22 cellular contexts compared by ENCODE assay signal in genomic region chr1:225845097-225845496, GRCh38. TPM values are rescaled to one million over a fixed set of nuclear protein-coding genes. Genes with fewer than 3 reads are reported as not detected.
DNase-seq lines count a peak whose midpoint lies in the region; ATAC-seq and TF ChIP-seq lines count a peak whose summit lies in the region.
"Had no signal": no experiment of that assay in that cellular context is flagged by ENCODE, and none has a peak within 500 bp of the region (broad histone marks: within the 10 kb centered on the region; RNA-seq: fewer than 3 reads in every experiment).

No MANE protein-coding gene starts in this region.

- peak overlapping the region; percentile 38; the same call in 1 of the 2 replicates for H3K4me2 ChIP-seq in GM23338
- H3K4me2 ChIP-seq: BLaER1 treated with 17β-estradiol and CSF1 and Interleukin-3, amounts not matched to agents 10 nM and 100 nM had no signal

- no peak overlapping the region for H3K4me3 Mint-ChIP-seq in GM23338
- no peak overlapping the region for H3K4me3 Mint-ChIP-seq in nephron
- H3K4me3 Mint-ChIP-seq: activated naive CD4-positive, alpha-beta T cell treated with anti-CD3 and anti-CD28 coated beads for 36 hours; activated T-helper 1 cell treated with anti-CD3 and anti-CD28 coated beads, Interleukin-12 subunit alpha, Interleukin-12 subunit beta, Interleukin-2, Interleukin-4 antibody, amounts not matched to agents 30 ng/mL and 10 ng/mL and 1 ng/mL, durations not matched to agents 14 hours and 24 hours and 36 hours; central memory CD8-positive, alpha-beta T cell; stimulated activated memory B cell treated with anti-CD40 and anti-IgM and Interleukin-4, amounts not matched to agents 10 μg/mL and 1 μg/mL and 100 μg/mL, for 72 hours had no signal

- peaks cover 1% of the 10 kb centered on the region for H3K9me3 Mint-ChIP-seq in GM23338
- H3K9me3 Mint-ChIP-seq in nephron: no peaks in the 10 kb centered on the region
- H3K9me3 Mint-ChIP-seq: activated naive CD4-positive, alpha-beta T cell treated with anti-CD3 and anti-CD28 coated beads for 36 hours; activated T-helper 1 cell treated with anti-CD3 and anti-CD28 coated beads, Interleukin-12 subunit alpha, Interleukin-12 subunit beta, Interleukin-2, Interleukin-4 antibody, amounts not matched to agents 30 ng/mL and 10 ng/mL and 1 ng/mL, durations not matched to agents 14 hours and 24 hours and 36 hours; central memory CD8-positive, alpha-beta T cell; stimulated activated memory B cell treated with anti-CD40 and anti-IgM and Interleukin-4, amounts not matched to agents 10 μg/mL and 1 μg/mL and 100 μg/mL, for 72 hours had no signal

- H3K9me2 ChIP-seq in GM23338 (ENCODE audit: insufficient read depth): no peaks in the 10 kb centered on the region

- H3K9me3 ChIP-seq in body of pancreas: no peaks in the 10 kb centered on the region
- H3K9me3 ChIP-seq in tibial artery: no peaks in the 10 kb centered on the region
- H3K9me3 ChIP-seq: mucosa of descending colon, spleen had no signal

- H3K36me3 ChIP-seq in GM23338 (ENCODE audit: insufficient read depth): no peaks in the 10 kb centered on the region; the same call in 1 of the 2 replicates
- H3K36me3 ChIP-seq in body of pancreas (replicated peaks in 1 of 2; ENCODE audit: insufficient read depth in 1 of 2, low read depth in 2 of 2): peaks cover 6 to 16% of the 10 kb centered on the region in 2 donors
- peaks cover 0 to 88% (median 34%) of the 10 kb centered on the region in 3 donors for H3K36me3 ChIP-seq in tibial artery

- H3K27ac Mint-ChIP-seq in GM23338 (no peak overlapping the region), nephron (peak overlapping the region in 2 of 3 experiments; percentile 42 to 75)
- H3K27ac Mint-ChIP-seq: activated naive CD4-positive, alpha-beta T cell treated with anti-CD3 and anti-CD28 coated beads for 36 hours; activated T-helper 1 cell treated with anti-CD3 and anti-CD28 coated beads, Interleukin-12 subunit alpha, Interleukin-12 subunit beta, Interleukin-2, Interleukin-4 antibody, amounts not matched to agents 30 ng/mL and 10 ng/mL and 1 ng/mL, durations not matched to agents 14 hours and 24 hours and 36 hours had no signal

- 83 to 94% methylated on average over 10 to 14 of the region's 14 CpGs for WGBS in body of pancreas, 2 donors

- no peak for TF ChIP-seq POLR2A in body of pancreas (IDR thresholded peaks at IDR 0.05)

- TF ChIP-seq CTCF in GM23338 (conservative IDR thresholded peaks at IDR 0.05; ENCODE audit: low read depth in 2 of 2): no peak
- no peak for TF ChIP-seq CTCF in body of pancreas (IDR thresholded peaks at IDR 0.05)
- no peak for TF ChIP-seq CTCF in nephron (IDR thresholded peaks at IDR 0.05; ENCODE audit: unreplicated experiment in 3 of 3)
- TF ChIP-seq CTCF in tibial artery (IDR thresholded peaks at IDR 0.05): no peak

- H3K27me3 Mint-ChIP-seq in GM23338 (ENCODE audit: insufficient read depth, low read depth, poor library complexity) (peaks cover 17% of the 10 kb centered on the region), nephron (ENCODE audit: low read depth) (no peaks in the 10 kb centered on the region)
- H3K27me3 Mint-ChIP-seq: central memory CD8-positive, alpha-beta T cell; stimulated activated memory B cell treated with anti-CD40 and anti-IgM and Interleukin-4, amounts not matched to agents 10 μg/mL and 1 μg/mL and 100 μg/mL, for 72 hours had no signal

- H3K27me3 ChIP-seq in GM23338 (ENCODE audit: insufficient read depth) (no peaks in the 10 kb centered on the region), body of pancreas (no peaks in the 10 kb centered on the region), tibial artery (no peaks in the 10 kb centered on the region)
- H3K27me3 ChIP-seq: BLaER1 treated with 17β-estradiol and CSF1 and Interleukin-3, amounts not matched to agents 10 nM and 100 nM; spleen had no signal

- DNase-seq in GM23338 (ENCODE audit: low spot score) (no peak), body of pancreas (no peak), tibial artery (no peak), NCI-H2227 treated with DMSO at 0.1 percent for 48 hours (lab: John Stamatoyannopoulos, UW) (no peak)
- no peak for DNase-seq in stimulated activated CD4-positive, alpha-beta T cell treated with anti-CD3 and anti-CD28 coated beads, Interleukin-2, amount 100 ng/mL, for 48 hours
- DNase-seq: activated CD4-positive, CD25-positive, alpha-beta regulatory T cell; NCI-H1105; NCI-H187 treated with DMSO at 0.1 percent for 48 hours had no signal

- no peaks in the 10 kb centered on the region for H3K79me2 ChIP-seq in GM23338 (replicated peaks; ENCODE audit: insufficient read depth)

- no peaks in the 10 kb centered on the region; the same call in 1 of the 2 replicates for H4K20me1 ChIP-seq in GM23338 (replicated peaks; ENCODE audit: insufficient read depth)

- peaks cover 54% of the 10 kb centered on the region for H3K36me3 Mint-ChIP-seq in GM23338 (ENCODE audit: low read depth)
- H3K36me3 Mint-ChIP-seq in nephron (ENCODE audit: low read depth): peaks cover 49% of the 10 kb centered on the region

- H3F3A ChIP-seq in GM23338 (replicated peaks; ENCODE audit: low read depth): peaks cover 45% of the 10 kb centered on the region

- no peak overlapping the region for H3K27ac ChIP-seq in GM23338 (ENCODE audit: low read depth)
- peak overlapping the region in 3 of 4 donors; percentile 9 to 51 (median 46) for H3K27ac ChIP-seq in body of pancreas
- peak overlapping the region; percentile 11 to 54 for H3K27ac ChIP-seq in tibial artery
- H3K27ac ChIP-seq: BLaER1 treated with 17β-estradiol and CSF1 and Interleukin-3, amounts not matched to agents 10 nM and 100 nM had no signal

- no peak for ATAC-seq in GM23338
- ATAC-seq in body of pancreas: no peak
- no peak for ATAC-seq in GM18909 (IDR thresholded peaks at IDR 0.05; ENCODE audit: poor library complexity, unreplicated experiment)
- ATAC-seq: stimulated activated memory B cell treated with anti-CD40 and anti-IgM and Interleukin-4, amounts not matched to agents 10 μg/mL and 1 μg/mL and 100 μg/mL, for 72 hours had no signal

- H2AFZ ChIP-seq in GM23338: no peak overlapping the region

- H3K4me3 ChIP-seq in GM23338: no peak overlapping the region
- H3K4me3 ChIP-seq in body of pancreas: no peak overlapping the region
- H3K4me3 ChIP-seq in tibial artery: no peak overlapping the region
- H3K4me3 ChIP-seq: BLaER1 treated with 17β-estradiol and CSF1 and Interleukin-3, amounts not matched to agents 10 nM and 100 nM; K562; mucosa of descending colon; spleen had no signal

- H3K4me1 ChIP-seq in GM23338 (ENCODE audit: insufficient read depth) (peaks cover 8% of the 10 kb centered on the region), body of pancreas (peaks cover 35% of the 10 kb centered on the region), tibial artery (peaks cover 0 to 9% (median 6%) of the 10 kb centered on the region in 4 donors)

- intact Hi-C loops in body of pancreas (cut with DNase I) (no loop called here), tibial artery (cut with DNase I; ENCODE audit: low total_unique reads) (loop anchor here (5.0 to 10.0 kb wide), 3 partner anchors 68 to 373 kb away; partner anchors contain the start of genes ENAH and SRP9)

- peaks cover 26% of the 10 kb centered on the region for H3K4me1 Mint-ChIP-seq in GM23338
- H3K4me1 Mint-ChIP-seq in nephron: peaks cover 28% of the 10 kb centered on the region

TF ChIP-seq in GM23338, 12 proteins besides CTCF, POLR2A, EP300 and RAD21 (continues in another document):
- TF ChIP-seq EZH2phosphoT487 (IDR thresholded peaks at IDR 0.05; ENCODE audit: unreplicated experiment) (no peak), STAT1 (IDR thresholded peaks at IDR 0.05; ENCODE audit: unreplicated experiment) (no peak), ZNF114 (CRISPR knock-in tag; IDR thresholded peaks at IDR 0.05) (no peak), NANOG (IDR thresholded peaks at IDR 0.05; ENCODE audit: borderline replicate concordance) (no peak), ETS1 (IDR thresholded peaks at IDR 0.05) (no peak), POLR2AphosphoS5 (IDR thresholded peaks at IDR 0.05; ENCODE audit: low read depth) (no peak), CREB1 (CRISPR knock-in tag; IDR thresholded peaks at IDR 0.05; ENCODE audit: low read depth) (no peak)

RNA-seq across cellular contexts. Expression of gene EPHX1, which starts 35.2 kb away (rescaled TPM):
- 46.5 and 47.0 TPM in 2 replicates for total RNA-seq in GM23338 (2014; rRNA removed; shearing (Covaris generic))
- 15.3 and 17.3 TPM in 2 replicates for polyA plus RNA-seq in GM23338 (2016; fragmentation: Nextera tagmentation; extraction: Ambion mirVana)
- 100 to 1,000 TPM; 109 to 136 TPM for total RNA-seq in body of pancreas

RNA-seq across cellular contexts. Expression of gene TMEM63A, which starts 37.1 kb away (rescaled TPM):
- 61.8 and 76.9 TPM in 2 replicates for total RNA-seq in GM23338 (2014; rRNA removed; shearing (Covaris generic))
- 24.3 and 31.7 TPM in 2 replicates for polyA plus RNA-seq in GM23338 (2016; fragmentation: Nextera tagmentation; extraction: Ambion mirVana)
- 100 to 1,000 TPM; 129 to 217 TPM for total RNA-seq in body of pancreas
- polyA plus RNA-seq: neural cell had no signal

RNA-seq across cellular contexts. Expression of gene LEFTY1, which starts 43.8 kb away (rescaled TPM):
- total RNA-seq in GM23338 (2014; rRNA removed; shearing (Covaris generic)): 65.4 and 67.1 TPM in 2 replicates
- 25.7 and 27.5 TPM in 2 replicates for polyA plus RNA-seq in GM23338 (2016; fragmentation: Nextera tagmentation; extraction: Ambion mirVana)
- 100 to 1,000 TPM; 138 to 153 TPM for total RNA-seq in body of pancreas
- total RNA-seq: activated T-helper 1 cell treated with anti-CD3 and anti-CD28 coated beads, Interleukin-12 subunit alpha, Interleukin-12 subunit beta, Interleukin-2, Interleukin-4 antibody, amounts not matched to agents 30 ng/mL and 10 ng/mL and 1 ng/mL, durations not matched to agents 14 hours and 24 hours and 36 hours; dermis blood vessel endothelial cell; fibroblast of lung; MCF 10A had no signal
- polyA plus RNA-seq: fibroblast of lung had no signal
